ENCODE assay signal across 23 cellular contexts in the genomic region with DNA sequence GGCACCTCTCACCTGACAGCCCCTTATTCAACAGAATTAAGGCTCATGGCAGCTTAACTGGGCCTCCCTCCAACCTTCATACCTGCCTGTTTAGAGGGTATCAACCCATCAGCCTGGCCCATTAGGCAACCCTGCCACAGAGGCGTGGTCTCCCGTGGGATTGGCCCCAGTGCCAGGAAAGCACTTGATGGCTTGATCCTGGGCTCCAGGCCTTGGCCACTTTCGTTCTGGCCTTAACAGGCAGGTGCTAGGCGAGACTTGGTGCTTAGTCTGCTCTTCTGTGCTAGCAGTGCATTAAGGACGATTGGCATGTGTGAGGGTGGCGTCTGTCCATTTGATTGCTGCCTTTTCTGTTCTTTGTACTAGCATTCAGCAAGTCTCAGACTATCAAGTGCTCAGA.
"Had no signal": no experiment of that assay in that cellular context is flagged by ENCODE, and none has a peak within 500 bp of the region (broad histone marks: within the 10 kb centered on the region; RNA-seq: fewer than 3 reads in every experiment).

No MANE protein-coding gene starts in this region.

- H3K36me3 ChIP-seq: uterus had no signal

- ATAC-seq: activated naive CD8-positive, alpha-beta T cell treated with anti-CD3 and anti-CD28 coated beads, Interleukin-2, amount 50 U/mL, for 24 hours; mucosa of descending colon; natural killer cell treated with Interleukin-12 subunit alpha and Interleukin-12 subunit beta and Interleukin-15 and Interleukin-18, amount 100 ng/mL, for 72 hours; right lobe of liver; stimulated activated naive B cell treated with anti-CD40 and anti-IgM and Interleukin-4, amounts not matched to agents 10 μg/mL and 1 μg/mL and 100 μg/mL, for 72 hours had no signal

- H3K27me3 Mint-ChIP-seq: activated naive CD4-positive, alpha-beta T cell treated with anti-CD3 and anti-CD28 coated beads, Interleukin-2, amount 50 U/mL, for 24 hours; activated naive CD8-positive, alpha-beta T cell treated with anti-CD3 and anti-CD28 coated beads, Interleukin-2, amount 50 U/mL, for 24 hours; natural killer cell treated with Interleukin-12 subunit alpha and Interleukin-12 subunit beta and Interleukin-15 and Interleukin-18, amount 100 ng/mL, for 72 hours; stimulated activated naive B cell treated with anti-CD40 and anti-IgM and Interleukin-4, amounts not matched to agents 10 μg/mL and 1 μg/mL and 100 μg/mL, for 72 hours had no signal

- H3K27me3 ChIP-seq: esophagus squamous epithelium, right lobe of liver, tibial nerve, uterus had no signal

- H3K4me3 ChIP-seq: esophagus squamous epithelium, lung, mucosa of descending colon, right lobe of liver, tibial nerve, uterus had no signal

- DNase-seq: activated CD4-positive, alpha-beta T cell treated with anti-CD3 and anti-CD28 coated beads for 4 hours; activated CD4-positive, alpha-beta T cell treated with anti-CD3 and anti-CD28 coated beads, Interleukin-2, amount 50 U/mL, for 4 hours; activated naive CD8-positive, alpha-beta T cell treated with anti-CD3 and anti-CD28 coated beads, Interleukin-2, amount 50 U/mL, for 24 hours; effector CD8-positive, alpha-beta T cell; esophagus squamous epithelium; foreskin melanocyte; mesendoderm; mucosa of descending colon; small intestine; stimulated activated CD4-positive, alpha-beta T cell treated with anti-CD3 and anti-CD28 coated beads, Interleukin-1b, Interleukin-23, amount 100 ng/mL, for 48 hours; stimulated activated naive B cell treated with anti-CD40 and anti-IgM and Interleukin-4, amounts not matched to agents 10 μg/mL and 1 μg/mL and 100 μg/mL, for 72 hours; SW 1271; T-helper 9 cell had no signal

- H3K27ac Mint-ChIP-seq: activated naive CD4-positive, alpha-beta T cell treated with anti-CD3 and anti-CD28 coated beads, Interleukin-2, amount 50 U/mL, for 24 hours; activated naive CD8-positive, alpha-beta T cell treated with anti-CD3 and anti-CD28 coated beads, Interleukin-2, amount 50 U/mL, for 24 hours; activated T-helper 1 cell treated with anti-CD3 and anti-CD28 coated beads, Interleukin-12 subunit alpha, Interleukin-12 subunit beta, Interleukin-2, Interleukin-4 antibody, amounts not matched to agents 30 ng/mL and 10 ng/mL and 1 ng/mL, durations not matched to agents 14 hours and 24 hours and 36 hours; natural killer cell treated with Interleukin-12 subunit alpha and Interleukin-12 subunit beta and Interleukin-15 and Interleukin-18, amount 100 ng/mL, for 72 hours; stimulated activated naive B cell treated with anti-CD40 and anti-IgM and Interleukin-4, amounts not matched to agents 10 μg/mL and 1 μg/mL and 100 μg/mL, for 72 hours; T-helper 1 cell treated with Interleukin-12 subunit alpha and Interleukin-12 subunit beta and Interleukin-4 antibody, amounts not matched to agents 30 μg/mL and 1 μg/mL, for 36 hours had no signal

- H3K9me3 ChIP-seq: esophagus squamous epithelium, mucosa of descending colon, right lobe of liver, tibial nerve, uterus had no signal

- H3K4me3 Mint-ChIP-seq: activated naive CD4-positive, alpha-beta T cell treated with anti-CD3 and anti-CD28 coated beads, Interleukin-2, amount 50 U/mL, for 24 hours; activated naive CD8-positive, alpha-beta T cell treated with anti-CD3 and anti-CD28 coated beads, Interleukin-2, amount 50 U/mL, for 24 hours; activated T-helper 1 cell treated with anti-CD3 and anti-CD28 coated beads, Interleukin-12 subunit alpha, Interleukin-12 subunit beta, Interleukin-2, Interleukin-4 antibody, amounts not matched to agents 30 ng/mL and 10 ng/mL and 1 ng/mL, durations not matched to agents 14 hours and 24 hours and 36 hours; natural killer cell treated with Interleukin-12 subunit alpha and Interleukin-12 subunit beta and Interleukin-15 and Interleukin-18, amount 100 ng/mL, for 72 hours; stimulated activated naive B cell treated with anti-CD40 and anti-IgM and Interleukin-4, amounts not matched to agents 10 μg/mL and 1 μg/mL and 100 μg/mL, for 72 hours; T-helper 1 cell treated with Interleukin-12 subunit alpha and Interleukin-12 subunit beta and Interleukin-4 antibody, amounts not matched to agents 30 μg/mL and 1 μg/mL, for 36 hours had no signal

- H3K4me1 Mint-ChIP-seq: activated naive CD4-positive, alpha-beta T cell treated with anti-CD3 and anti-CD28 coated beads, Interleukin-2, amount 50 U/mL, for 24 hours; activated naive CD8-positive, alpha-beta T cell treated with anti-CD3 and anti-CD28 coated beads, Interleukin-2, amount 50 U/mL, for 24 hours; stimulated activated naive B cell treated with anti-CD40 and anti-IgM and Interleukin-4, amounts not matched to agents 10 μg/mL and 1 μg/mL and 100 μg/mL, for 72 hours had no signal

- H3K27ac ChIP-seq: epithelial cell of prostate, esophagus squamous epithelium, right lobe of liver, tibial nerve, uterus, VCaP had no signal

- H3K4me1 ChIP-seq: esophagus squamous epithelium, right lobe of liver, tibial nerve, uterus had no signal

- H3K9me3 Mint-ChIP-seq: activated naive CD4-positive, alpha-beta T cell treated with anti-CD3 and anti-CD28 coated beads, Interleukin-2, amount 50 U/mL, for 24 hours; activated naive CD8-positive, alpha-beta T cell treated with anti-CD3 and anti-CD28 coated beads, Interleukin-2, amount 50 U/mL, for 24 hours; activated T-helper 1 cell treated with anti-CD3 and anti-CD28 coated beads, Interleukin-12 subunit alpha, Interleukin-12 subunit beta, Interleukin-2, Interleukin-4 antibody, amounts not matched to agents 30 ng/mL and 10 ng/mL and 1 ng/mL, durations not matched to agents 14 hours and 24 hours and 36 hours; natural killer cell treated with Interleukin-12 subunit alpha and Interleukin-12 subunit beta and Interleukin-15 and Interleukin-18, amount 100 ng/mL, for 72 hours; stimulated activated naive B cell treated with anti-CD40 and anti-IgM and Interleukin-4, amounts not matched to agents 10 μg/mL and 1 μg/mL and 100 μg/mL, for 72 hours; T-helper 1 cell treated with Interleukin-12 subunit alpha and Interleukin-12 subunit beta and Interleukin-4 antibody, amounts not matched to agents 30 μg/mL and 1 μg/mL, for 36 hours had no signal
